Comparison of ENCODE assay signal across 8 cellular contexts in genomic region chr1:236142358-236143103, GRCh38. TPM values are rescaled to one million over a fixed set of nuclear protein-coding genes. Genes with fewer than 3 reads are reported as not detected.
DNase-seq lines count a peak whose midpoint lies in the region; ATAC-seq and TF ChIP-seq lines count a peak whose summit lies in the region.

Gene GPR137B, plus strand, starts transcription at chr1:236142539. Its CDS starts 84 bp downstream, at chr1:236142623.

- H3K4me3 ChIP-seq in HL-60 (replicated peaks; ENCODE audit: insufficient read depth, low read length) = peak within 1 kb of the TSS; percentile 50
- peak within 1 kb of the TSS; percentile 2 to 73 (median 24) for H3K4me3 ChIP-seq in adrenal gland
- H3K4me3 ChIP-seq in left ventricle myocardium inferior = peak within 1 kb of the TSS; percentile 89
- peak within 1 kb of the TSS; percentile 64 to 92 for H3K4me3 ChIP-seq in vagina

- 0 to 3% (median 1%) methylated on average over 12 to 70 of the region's 89 CpGs for WGBS in adrenal gland, 4 donors

- no peaks in the 10 kb centered on the region for H3K36me3 Mint-ChIP-seq in progenitor cell of endocrine pancreas (ENCODE audit: insufficient read depth)

- H3K36me3 ChIP-seq in adrenal gland (replicated peaks in 1 of 2) = no peaks in the 10 kb centered on the region
- no peaks in the 10 kb centered on the region for H3K36me3 ChIP-seq in left ventricle myocardium inferior
- H3K36me3 ChIP-seq in vagina = peaks cover 0 to 4% of the 10 kb centered on the region in 2 donors

- intact Hi-C loops in adrenal gland (cut with DNase I) = no loop called here
- intact Hi-C loops in left ventricle myocardium inferior (cut with micrococcal nuclease) = no loop called here
- intact Hi-C loops in vagina (cut with DNase I) = no loop called here

- TF ChIP-seq POLR2A in adrenal gland (IDR thresholded peaks at IDR 0.05) (no peak), vagina (IDR thresholded peaks at IDR 0.05) (peak in 1 of 2 donors; percentile 52)

- peaks cover 77% of the 10 kb centered on the region for H3K27me3 Mint-ChIP-seq in progenitor cell of endocrine pancreas

- H3K27ac ChIP-seq in HL-60 (replicated peaks) = no peak within 1 kb of the TSS
- peak within 1 kb of the TSS in 2 of 5 donors; percentile 66 to 81 for H3K27ac ChIP-seq in adrenal gland
- H3K27ac ChIP-seq in left ventricle myocardium inferior (replicated peaks) = peak within 1 kb of the TSS; percentile 68
- H3K27ac ChIP-seq in vagina = peak within 1 kb of the TSS; percentile 83

- H3K9me3 ChIP-seq in adrenal gland (replicated peaks in 1 of 3) = no peaks in the 10 kb centered on the region
- H3K9me3 ChIP-seq in left ventricle myocardium inferior (replicated peaks) = no peaks in the 10 kb centered on the region
- H3K9me3 ChIP-seq in vagina = no peaks in the 10 kb centered on the region

- H3K27me3 ChIP-seq in HL-60 (ENCODE audit: insufficient read depth, poor library complexity, severe bottlenecking) = peaks cover 27% of the 10 kb centered on the region
- H3K27me3 ChIP-seq in adrenal gland = no peaks in the 10 kb centered on the region
- H3K27me3 ChIP-seq in left ventricle myocardium inferior (ENCODE audit: low read depth) = no peaks in the 10 kb centered on the region
- no peaks in the 10 kb centered on the region for H3K27me3 ChIP-seq in vagina

- TF ChIP-seq CTCF in HL-60 (IDR thresholded peaks at IDR 0.05; ENCODE audit: insufficient read depth, low read length) = no peak
- TF ChIP-seq CTCF in adrenal gland (IDR thresholded peaks at IDR 0.05) = no peak
- TF ChIP-seq CTCF in left ventricle myocardium inferior (IDR thresholded peaks at IDR 0.05; ENCODE audit: borderline replicate concordance) = no peak
- no peak for TF ChIP-seq CTCF in progenitor cell of endocrine pancreas (IDR thresholded peaks at IDR 0.05; ENCODE audit: unreplicated experiment)
- no peak for TF ChIP-seq CTCF in vagina (IDR thresholded peaks at IDR 0.05)

- peak within 1 kb of the TSS; percentile 93 for H3K4me3 Mint-ChIP-seq in progenitor cell of endocrine pancreas (ENCODE audit: low read depth)

- in situ Hi-C loops in Caki2 (cut with HindIII; ENCODE audit: low pct_unique_long_range_greater_than_20kb, low sequenced_read_pairs) = no loop called here

- DNase-seq in Caki2 (ENCODE audit: low read depth) (peak; percentile 44), HL-60 (ENCODE audit: low read depth in 1 of 2, low spot score in 1 of 2) (peak; percentile 33 to 86), SKM-1 (lab: John Stamatoyannopoulos, UW; ENCODE audit: unreplicated experiment) (peak; percentile 77), adrenal gland (peak in 5 of 7 donors; percentile 42 to 56 (median 43)), left ventricle myocardium inferior (peak; percentile 55), progenitor cell of endocrine pancreas (ENCODE audit: low spot score, unreplicated experiment) (no peak), vagina (ENCODE audit: extremely low spot score in 2 of 2) (no peak)

- H3K4me1 ChIP-seq in adrenal gland (replicated peaks in 1 of 2) = peaks cover 0 to 14% of the 10 kb centered on the region in 2 donors
- peaks cover 62% of the 10 kb centered on the region for H3K4me1 ChIP-seq in left ventricle myocardium inferior
- H3K4me1 ChIP-seq in vagina = peaks cover 59% of the 10 kb centered on the region

- peak; percentile 47 for ATAC-seq in GM19467 (IDR thresholded peaks at IDR 0.05; ENCODE audit: unreplicated experiment)

- peaks cover 2% of the 10 kb centered on the region for H3K4me1 Mint-ChIP-seq in progenitor cell of endocrine pancreas (ENCODE audit: low read depth)

- peak within 1 kb of the TSS; percentile 91 for H3K27ac Mint-ChIP-seq in progenitor cell of endocrine pancreas

- no peaks in the 10 kb centered on the region for H3K9me3 Mint-ChIP-seq in progenitor cell of endocrine pancreas (ENCODE audit: low read depth)

RNA-seq across cellular contexts. Expression of gene GPR137B, which starts in this region (rescaled TPM):
- 0.84 and 5.9 TPM in 2 replicates for total RNA-seq in Caki2 (2014; rRNA removed; shearing (Covaris generic); ENCODE audit: low replicate concordance)
- total RNA-seq in adrenal gland (10 to 100 TPM; 11.8 to 30.0 (median 15.8) TPM), left ventricle myocardium inferior (36.7 TPM), progenitor cell of endocrine pancreas (6.9 and 9.5 TPM in 2 replicates), vagina (38.8 TPM)
- 1 to 10 TPM; 3.9 to 9.1 (median 4.7) TPM for polyA plus RNA-seq in adrenal gland

Comparison
In these comparisons a context has a peak if more than half of its experiments do, and no peak if none do; other contexts are left out.
1. DNase-seq: peak in Caki2 (single experiment), HL-60 (2 of 2), SKM-1 (single experiment), adrenal gland (5 of 7) and left ventricle myocardium inferior (single experiment); none in progenitor cell of endocrine pancreas (single experiment) and vagina (0 of 2).
2. H3K4me3 ChIP-seq: peak in every context shown above with its lines; median percentile 89 in left ventricle myocardium inferior; 78 in vagina; 50 in HL-60; 24 in adrenal gland.